ENCODE assay signal across 1 cellular context in the genomic region with DNA sequence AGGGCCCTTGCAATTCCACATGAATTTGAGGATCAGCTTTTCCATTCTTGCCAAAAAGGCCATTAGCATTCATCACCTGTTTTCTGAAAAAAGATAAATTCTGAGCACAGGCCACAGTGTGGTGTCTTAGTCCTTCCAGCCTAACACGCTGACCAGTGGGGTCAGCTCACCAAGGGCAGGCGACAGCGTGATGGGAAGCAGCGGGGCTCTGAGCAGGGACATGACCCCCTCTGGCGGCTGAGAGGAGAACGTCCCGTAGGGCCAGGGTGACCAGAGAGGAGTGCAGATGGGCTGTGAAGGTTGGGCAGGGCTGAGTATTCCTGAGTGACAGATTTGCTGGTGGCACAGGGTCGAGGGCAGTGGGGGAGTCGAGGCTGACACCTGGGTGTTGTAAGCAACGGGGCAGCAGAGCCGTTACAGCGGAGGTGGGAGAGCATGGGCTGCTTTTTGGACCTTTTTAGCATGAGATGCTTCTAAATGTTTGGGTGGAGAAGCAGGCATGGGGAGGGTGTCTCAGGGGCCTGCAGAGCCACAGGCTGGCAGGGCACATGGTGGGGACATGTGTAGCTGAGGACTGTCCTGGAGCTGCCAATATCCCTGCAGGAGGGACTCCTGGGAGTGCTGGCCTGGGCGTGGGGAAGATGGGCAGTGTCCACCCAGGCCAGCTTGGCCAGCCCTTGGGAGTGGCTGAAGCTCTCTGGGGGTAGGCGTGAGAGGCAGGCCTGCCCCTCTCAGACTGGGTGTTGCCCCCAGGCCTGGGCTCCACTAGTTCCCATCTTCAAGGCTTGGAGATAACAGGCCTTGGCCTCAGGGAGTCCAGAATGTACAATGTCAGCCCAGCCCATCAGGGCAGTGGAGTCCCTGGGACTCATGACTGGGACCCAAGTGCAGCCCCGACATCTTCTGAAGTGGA.
TF ChIP-seq lines count a peak whose summit lies in the region.

No MANE protein-coding gene starts in this region.

TF ChIP-seq in K562, 482 proteins besides CTCF, POLR2A, EP300 and RAD21 (continued from another document and continues in another):
- TF ChIP-seq BRD9 (IDR thresholded peaks at IDR 0.05; ENCODE audit: low read depth, partially characterized antibody) (peak; percentile 88), KAT7 (CRISPR knock-in tag; IDR thresholded peaks at IDR 0.05; ENCODE audit: borderline replicate concordance) (no peak), TSC22D4 (tag; IDR thresholded peaks at IDR 0.05) (no peak), KDM5B (IDR thresholded peaks at IDR 0.05; ENCODE audit: insufficient replicate concordance, low read depth, low read length) (no peak), ARID1B (IDR thresholded peaks at IDR 0.05) (peak; percentile 12; the same call in 1 of the 2 replicates), MTA2 (IDR thresholded peaks at IDR 0.05; ENCODE audit: low read depth) (no peak), PCBP2 (IDR thresholded peaks at IDR 0.05; ENCODE audit: low read depth, low read length, poor library complexity, severe bottlenecking) (no peak), FOXO4 (CRISPR knock-in tag; IDR thresholded peaks at IDR 0.05) (no peak), ZBTB1 (CRISPR knock-in tag; IDR thresholded peaks at IDR 0.05; ENCODE audit: borderline replicate concordance, low read depth) (no peak), TARDBP (IDR thresholded peaks at IDR 0.05) (no peak; the same call in 1 of the 2 replicates), TAF15 (IDR thresholded peaks at IDR 0.05; ENCODE audit: low read depth, low read length) (no peak), JUN (IDR thresholded peaks at IDR 0.05; ENCODE audit: borderline replicate concordance, low read depth, low read length) (peak; percentile 60), JUN (CRISPR knock-in tag; IDR thresholded peaks at IDR 0.05; ENCODE audit: borderline replicate concordance) (no peak), CHAMP1 (IDR thresholded peaks at IDR 0.05) (no peak), JUNB (CRISPR knock-in tag; conservative IDR thresholded peaks at IDR 0.05) (no peak), SMARCA4 (IDR thresholded peaks at IDR 0.05) (no peak), ZNF830 (CRISPR knock-in tag; IDR thresholded peaks at IDR 0.05) (no peak), CEBPB (tag; IDR thresholded peaks at IDR 0.05) (no peak), ZNF354B (CRISPR knock-in tag; IDR thresholded peaks at IDR 0.05) (no peak), ETS2 (tag; IDR thresholded peaks at IDR 0.05; ENCODE audit: borderline replicate concordance, poor library complexity, severe bottlenecking) (no peak), ZNF41 (CRISPR knock-in tag; conservative IDR thresholded peaks at IDR 0.05) (no peak), ESRRA (IDR thresholded peaks at IDR 0.05; ENCODE audit: borderline replicate concordance, low read depth) (peak; percentile 97), ZNF384 (IDR thresholded peaks at IDR 0.05; ENCODE audit: low read depth, low read length) (peak; percentile 72), NCOA1 (IDR thresholded peaks at IDR 0.05; ENCODE audit: low read depth) (no peak), BRF1 (IDR thresholded peaks at IDR 0.05; ENCODE audit: borderline replicate concordance, extremely low read depth, insufficient read length) (no peak), ZNF644 (tag; IDR thresholded peaks at IDR 0.05; ENCODE audit: low read depth) (no peak), CBX8 (IDR thresholded peaks at IDR 0.05; ENCODE audit: borderline replicate concordance, extremely low read depth, low read depth, low read length, poor library complexity, severe bottlenecking) (no peak), RBM25 (IDR thresholded peaks at IDR 0.05; ENCODE audit: low read depth, low read length, severe bottlenecking) (no peak), ZBTB11 (CRISPR knock-in tag; IDR thresholded peaks at IDR 0.05) (no peak), ASH1L (IDR thresholded peaks at IDR 0.05; ENCODE audit: borderline replicate concordance, low read depth, partially characterized antibody) (no peak), ZNF311 (CRISPR knock-in tag; IDR thresholded peaks at IDR 0.05) (no peak)
- TF ChIP-seq, protein P1, sequence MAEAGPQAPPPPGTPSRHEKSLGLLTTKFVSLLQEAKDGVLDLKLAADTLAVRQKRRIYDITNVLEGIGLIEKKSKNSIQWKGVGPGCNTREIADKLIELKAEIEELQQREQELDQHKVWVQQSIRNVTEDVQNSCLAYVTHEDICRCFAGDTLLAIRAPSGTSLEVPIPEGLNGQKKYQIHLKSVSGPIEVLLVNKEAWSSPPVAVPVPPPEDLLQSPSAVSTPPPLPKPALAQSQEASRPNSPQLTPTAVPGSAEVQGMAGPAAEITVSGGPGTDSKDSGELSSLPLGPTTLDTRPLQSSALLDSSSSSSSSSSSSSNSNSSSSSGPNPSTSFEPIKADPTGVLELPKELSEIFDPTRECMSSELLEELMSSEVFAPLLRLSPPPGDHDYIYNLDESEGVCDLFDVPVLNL (CRISPR knock-in tag; IDR thresholded peaks at IDR 0.05; ENCODE audit: low read depth), result no peak
- TF ChIP-seq, protein P2, sequence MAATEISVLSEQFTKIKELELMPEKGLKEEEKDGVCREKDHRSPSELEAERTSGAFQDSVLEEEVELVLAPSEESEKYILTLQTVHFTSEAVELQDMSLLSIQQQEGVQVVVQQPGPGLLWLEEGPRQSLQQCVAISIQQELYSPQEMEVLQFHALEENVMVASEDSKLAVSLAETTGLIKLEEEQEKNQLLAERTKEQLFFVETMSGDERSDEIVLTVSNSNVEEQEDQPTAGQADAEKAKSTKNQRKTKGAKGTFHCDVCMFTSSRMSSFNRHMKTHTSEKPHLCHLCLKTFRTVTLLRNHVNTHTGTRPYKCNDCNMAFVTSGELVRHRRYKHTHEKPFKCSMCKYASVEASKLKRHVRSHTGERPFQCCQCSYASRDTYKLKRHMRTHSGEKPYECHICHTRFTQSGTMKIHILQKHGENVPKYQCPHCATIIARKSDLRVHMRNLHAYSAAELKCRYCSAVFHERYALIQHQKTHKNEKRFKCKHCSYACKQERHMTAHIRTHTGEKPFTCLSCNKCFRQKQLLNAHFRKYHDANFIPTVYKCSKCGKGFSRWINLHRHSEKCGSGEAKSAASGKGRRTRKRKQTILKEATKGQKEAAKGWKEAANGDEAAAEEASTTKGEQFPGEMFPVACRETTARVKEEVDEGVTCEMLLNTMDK (IDR thresholded peaks at IDR 0.05; ENCODE audit: borderline replicate concordance, insufficient read depth, low read depth, low read length, poor library complexity, severe bottlenecking), result peak; percentile 47
- TF ChIP-seq, protein P3, sequence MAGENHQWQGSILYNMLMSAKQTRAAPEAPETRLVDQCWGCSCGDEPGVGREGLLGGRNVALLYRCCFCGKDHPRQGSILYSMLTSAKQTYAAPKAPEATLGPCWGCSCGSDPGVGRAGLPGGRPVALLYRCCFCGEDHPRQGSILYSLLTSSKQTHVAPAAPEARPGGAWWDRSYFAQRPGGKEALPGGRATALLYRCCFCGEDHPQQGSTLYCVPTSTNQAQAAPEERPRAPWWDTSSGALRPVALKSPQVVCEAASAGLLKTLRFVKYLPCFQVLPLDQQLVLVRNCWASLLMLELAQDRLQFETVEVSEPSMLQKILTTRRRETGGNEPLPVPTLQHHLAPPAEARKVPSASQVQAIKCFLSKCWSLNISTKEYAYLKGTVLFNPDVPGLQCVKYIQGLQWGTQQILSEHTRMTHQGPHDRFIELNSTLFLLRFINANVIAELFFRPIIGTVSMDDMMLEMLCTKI (IDR thresholded peaks at IDR 0.05; ENCODE audit: partially characterized antibody), result no peak
- TF ChIP-seq, protein P4, sequence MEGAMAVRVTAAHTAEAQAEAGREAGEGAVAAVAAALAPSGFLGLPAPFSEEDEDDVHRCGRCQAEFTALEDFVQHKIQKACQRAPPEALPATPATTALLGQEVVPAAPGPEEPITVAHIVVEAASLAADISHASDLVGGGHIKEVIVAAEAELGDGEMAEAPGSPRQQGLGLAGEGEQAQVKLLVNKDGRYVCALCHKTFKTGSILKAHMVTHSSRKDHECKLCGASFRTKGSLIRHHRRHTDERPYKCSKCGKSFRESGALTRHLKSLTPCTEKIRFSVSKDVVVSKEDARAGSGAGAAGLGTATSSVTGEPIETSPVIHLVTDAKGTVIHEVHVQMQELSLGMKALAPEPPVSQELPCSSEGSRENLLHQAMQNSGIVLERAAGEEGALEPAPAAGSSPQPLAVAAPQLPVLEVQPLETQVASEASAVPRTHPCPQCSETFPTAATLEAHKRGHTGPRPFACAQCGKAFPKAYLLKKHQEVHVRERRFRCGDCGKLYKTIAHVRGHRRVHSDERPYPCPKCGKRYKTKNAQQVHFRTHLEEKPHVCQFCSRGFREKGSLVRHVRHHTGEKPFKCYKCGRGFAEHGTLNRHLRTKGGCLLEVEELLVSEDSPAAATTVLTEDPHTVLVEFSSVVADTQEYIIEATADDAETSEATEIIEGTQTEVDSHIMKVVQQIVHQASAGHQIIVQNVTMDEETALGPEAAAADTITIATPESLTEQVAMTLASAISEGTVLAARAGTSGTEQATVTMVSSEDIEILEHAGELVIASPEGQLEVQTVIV (CRISPR knock-in tag; IDR thresholded peaks at IDR 0.05; ENCODE audit: borderline replicate concordance), result no peak
- TF ChIP-seq, protein P5, sequence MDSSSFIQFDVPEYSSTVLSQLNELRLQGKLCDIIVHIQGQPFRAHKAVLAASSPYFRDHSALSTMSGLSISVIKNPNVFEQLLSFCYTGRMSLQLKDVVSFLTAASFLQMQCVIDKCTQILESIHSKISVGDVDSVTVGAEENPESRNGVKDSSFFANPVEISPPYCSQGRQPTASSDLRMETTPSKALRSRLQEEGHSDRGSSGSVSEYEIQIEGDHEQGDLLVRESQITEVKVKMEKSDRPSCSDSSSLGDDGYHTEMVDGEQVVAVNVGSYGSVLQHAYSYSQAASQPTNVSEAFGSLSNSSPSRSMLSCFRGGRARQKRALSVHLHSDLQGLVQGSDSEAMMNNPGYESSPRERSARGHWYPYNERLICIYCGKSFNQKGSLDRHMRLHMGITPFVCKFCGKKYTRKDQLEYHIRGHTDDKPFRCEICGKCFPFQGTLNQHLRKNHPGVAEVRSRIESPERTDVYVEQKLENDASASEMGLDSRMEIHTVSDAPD (CRISPR knock-in tag; IDR thresholded peaks at IDR 0.05), result no peak
- TF ChIP-seq, protein P6, sequence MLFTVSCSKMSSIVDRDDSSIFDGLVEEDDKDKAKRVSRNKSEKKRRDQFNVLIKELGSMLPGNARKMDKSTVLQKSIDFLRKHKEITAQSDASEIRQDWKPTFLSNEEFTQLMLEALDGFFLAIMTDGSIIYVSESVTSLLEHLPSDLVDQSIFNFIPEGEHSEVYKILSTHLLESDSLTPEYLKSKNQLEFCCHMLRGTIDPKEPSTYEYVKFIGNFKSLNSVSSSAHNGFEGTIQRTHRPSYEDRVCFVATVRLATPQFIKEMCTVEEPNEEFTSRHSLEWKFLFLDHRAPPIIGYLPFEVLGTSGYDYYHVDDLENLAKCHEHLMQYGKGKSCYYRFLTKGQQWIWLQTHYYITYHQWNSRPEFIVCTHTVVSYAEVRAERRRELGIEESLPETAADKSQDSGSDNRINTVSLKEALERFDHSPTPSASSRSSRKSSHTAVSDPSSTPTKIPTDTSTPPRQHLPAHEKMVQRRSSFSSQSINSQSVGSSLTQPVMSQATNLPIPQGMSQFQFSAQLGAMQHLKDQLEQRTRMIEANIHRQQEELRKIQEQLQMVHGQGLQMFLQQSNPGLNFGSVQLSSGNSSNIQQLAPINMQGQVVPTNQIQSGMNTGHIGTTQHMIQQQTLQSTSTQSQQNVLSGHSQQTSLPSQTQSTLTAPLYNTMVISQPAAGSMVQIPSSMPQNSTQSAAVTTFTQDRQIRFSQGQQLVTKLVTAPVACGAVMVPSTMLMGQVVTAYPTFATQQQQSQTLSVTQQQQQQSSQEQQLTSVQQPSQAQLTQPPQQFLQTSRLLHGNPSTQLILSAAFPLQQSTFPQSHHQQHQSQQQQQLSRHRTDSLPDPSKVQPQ (CRISPR knock-in tag; IDR thresholded peaks at IDR 0.05; ENCODE audit: borderline replicate concordance), result no peak
